ENCODE assay signal across 15 cellular contexts in genomic region chr17:60168654-60169053, GRCh38. TPM values are rescaled to one million over a fixed set of nuclear protein-coding genes. Genes with fewer than 3 reads are reported as not detected.
"Had no signal": no experiment of that assay in that cellular context is flagged by ENCODE, and none has a peak within 500 bp of the region (broad histone marks: within the 10 kb centered on the region; RNA-seq: fewer than 3 reads in every experiment).

No MANE protein-coding gene starts in this region.

- H3K27ac ChIP-seq: right lobe of liver had no signal

- H3K27ac Mint-ChIP-seq: activated naive CD4-positive, alpha-beta T cell treated with anti-CD3 and anti-CD28 coated beads, Interleukin-2, amount 10 ng/mL, durations not matched to agents 7 days and 5 days; activated T-helper 2 cell treated with anti-CD3 and anti-CD28 coated beads, Interferon-gamma antibody, Interleukin-2, Interleukin-4, amounts not matched to agents 10 μg/mL and 5 μg/mL and 100 μg/mL, durations not matched to agents 14 hours and 24 hours and 36 hours; stimulated activated naive B cell treated with anti-CD40 and anti-IgM and Interleukin-4, amounts not matched to agents 10 μg/mL and 1 μg/mL and 100 μg/mL, for 72 hours; T-cell; type B pancreatic cell had no signal

- H3K27me3 Mint-ChIP-seq: T-cell had no signal

- H3K4me3 Mint-ChIP-seq: activated naive CD4-positive, alpha-beta T cell treated with anti-CD3 and anti-CD28 coated beads, Interleukin-2, amount 10 ng/mL, durations not matched to agents 7 days and 5 days; stimulated activated naive B cell treated with anti-CD40 and anti-IgM and Interleukin-4, amounts not matched to agents 10 μg/mL and 1 μg/mL and 100 μg/mL, for 72 hours; T-cell; type B pancreatic cell had no signal

- ATAC-seq: right lobe of liver; stimulated activated naive B cell treated with anti-CD40 and anti-IgM and Interleukin-4, amounts not matched to agents 10 μg/mL and 1 μg/mL and 100 μg/mL, for 72 hours; T-cell had no signal

- H3K27me3 ChIP-seq: right lobe of liver, spleen had no signal

- H3K9me3 Mint-ChIP-seq: activated naive CD4-positive, alpha-beta T cell treated with anti-CD3 and anti-CD28 coated beads, Interleukin-2, amount 10 ng/mL, durations not matched to agents 7 days and 5 days; activated T-helper 2 cell treated with anti-CD3 and anti-CD28 coated beads, Interferon-gamma antibody, Interleukin-2, Interleukin-4, amounts not matched to agents 10 μg/mL and 5 μg/mL and 100 μg/mL, durations not matched to agents 14 hours and 24 hours and 36 hours; stimulated activated naive B cell treated with anti-CD40 and anti-IgM and Interleukin-4, amounts not matched to agents 10 μg/mL and 1 μg/mL and 100 μg/mL, for 72 hours; T-cell; type B pancreatic cell had no signal

- H3K36me3 Mint-ChIP-seq: activated naive CD4-positive, alpha-beta T cell treated with anti-CD3 and anti-CD28 coated beads, Interleukin-2, amount 10 ng/mL, durations not matched to agents 7 days and 5 days; T-cell had no signal

- H3K36me3 ChIP-seq: right lobe of liver, spleen had no signal

- H3K4me3 ChIP-seq: lung, right lobe of liver, spleen had no signal

- DNase-seq: activated naive CD4-positive, alpha-beta T cell treated with anti-CD3 and anti-CD28 coated beads, Interleukin-2, amount 10 ng/mL, durations not matched to agents 7 days and 5 days; central memory CD4-positive, alpha-beta T cell; effector memory CD4-positive, alpha-beta T cell; midbrain; spleen; stimulated activated CD4-positive, alpha-beta T cell treated with anti-CD3 and anti-CD28 coated beads, Interleukin-1b, Interleukin-23, amount 100 ng/mL, for 48 hours; stimulated activated naive B cell treated with anti-CD40 and anti-IgM and Interleukin-4, amounts not matched to agents 10 μg/mL and 1 μg/mL and 100 μg/mL, for 72 hours; substantia nigra; T-cell had no signal

- H3K9me3 ChIP-seq: right lobe of liver, spleen had no signal

RNA-seq across cellular contexts. Expression of gene CA4, which starts 18.9 kb away (rescaled TPM):
- total RNA-seq: activated T-helper 2 cell treated with anti-CD3 and anti-CD28 coated beads, Interferon-gamma antibody, Interleukin-2, Interleukin-4, amounts not matched to agents 10 μg/mL and 5 μg/mL and 100 μg/mL, durations not matched to agents 14 hours and 24 hours and 36 hours; epithelial cell of proximal tubule; kidney epithelial cell; T-cell had no signal
